ENCODE assay signal across 8 cellular contexts in genomic region chr16:20898938-20899502, GRCh38. TPM values are rescaled to one million over a fixed set of nuclear protein-coding genes. Genes with fewer than 3 reads are reported as not detected.
DNase-seq lines count a peak whose midpoint lies in the region; TF ChIP-seq lines count a peak whose summit lies in the region.

No MANE protein-coding gene starts in this region.

- H3F3A ChIP-seq in PC-9 (ENCODE audit: insufficient read depth, low read depth): peaks cover 31% of the 10 kb centered on the region

- H2AFZ ChIP-seq in PC-9: 0 out of 2 replicates have a peak overlapping the region, but pooled peaks have one; percentile 44

- H4K20me1 ChIP-seq in PC-9 (ENCODE audit: insufficient read depth): peaks cover 7% of the 10 kb centered on the region; the same call in 1 of the 2 replicates

- TSS peak; percentile 32 for BruUV-seq in PC-9 (replicated peaks; lab: Mats Ljungman, UMichigan)

- H3K4me1 Mint-ChIP-seq in CD4-positive, alpha-beta memory T cell: peaks cover 36 to 63% (median 48%) of the 10 kb centered on the region in 4 donors
- H3K4me1 Mint-ChIP-seq in endothelial cell (ENCODE audit: unreplicated experiment): peaks cover 55% of the 10 kb centered on the region

- H3K4me3 ChIP-seq in CD4-positive, alpha-beta memory T cell (ENCODE audit: low read length in 2 of 2): peak overlapping the region; percentile 61 to 91
- H3K4me3 ChIP-seq in PC-9: peak overlapping the region; percentile 84
- H3K4me3 ChIP-seq in neutrophil (ENCODE audit: low read depth in 1 of 2, low read length in 1 of 2): peak overlapping the region; percentile 88 to 92

- TF ChIP-seq CTCF in PC-9 (conservative IDR thresholded peaks at IDR 0.05) (no peak), endothelial cell (IDR thresholded peaks at IDR 0.05; ENCODE audit: unreplicated experiment) (no peak), neutrophil (IDR thresholded peaks at IDR 0.05) (no peak)

- peaks cover 0 to 25% of the 10 kb centered on the region in 2 donors for H3K36me3 Mint-ChIP-seq in CD4-positive, alpha-beta memory T cell
- H3K36me3 Mint-ChIP-seq in endothelial cell (ENCODE audit: low read depth, unreplicated experiment): no peaks in the 10 kb centered on the region

- no peaks in the 10 kb centered on the region for H3K9me3 Mint-ChIP-seq in CD4-positive, alpha-beta memory T cell
- H3K9me3 Mint-ChIP-seq in endothelial cell (ENCODE audit: unreplicated experiment): no peaks in the 10 kb centered on the region

- intact Hi-C loops in CD4-positive, alpha-beta memory T cell (cut with micrococcal nuclease): no loop called here
- intact Hi-C loops in PC-9 (cut with micrococcal nuclease; ENCODE audit: unreplicated experiment): loop anchor here (1.0 kb wide), 1 partner anchor 48 kb away; no protein-coding TSS in a partner anchor

- POLR2A ChIA-PET in CD4-positive, alpha-beta memory T cell (lab: Charles Lee; ENCODE audit: partially characterized antibody): interaction anchor here (1.1 to 3.2 kb wide), 5 partner anchors 12 to 259 kb away, joined by 3 to 30 read pairs (median 8); partner anchors contain the start of genes LDAF1 and THUMPD1
- POLR2A ChIA-PET in PC-9 (lab: Charles Lee; ENCODE audit: unreplicated experiment): interaction anchor here (0.6 kb wide), 1 partner anchor 15 kb away, joined by 3 read pairs; no protein-coding TSS in a partner anchor

- H3K36me3 ChIP-seq in CD4-positive, alpha-beta memory T cell (ENCODE audit: insufficient read depth, low read length): no peaks in the 10 kb centered on the region
- H3K36me3 ChIP-seq in PC-9 (ENCODE audit: low read depth): peaks cover 34% of the 10 kb centered on the region; the same call in 1 of the 2 replicates
- H3K36me3 ChIP-seq in neutrophil: peaks cover 6% of the 10 kb centered on the region

- H3K27me3 ChIP-seq in CD4-positive, alpha-beta memory T cell (ENCODE audit: insufficient read depth, low read length): no peaks in the 10 kb centered on the region
- no peaks in the 10 kb centered on the region for H3K27me3 ChIP-seq in PC-9 (ENCODE audit: insufficient read depth, low read depth)
- no peaks in the 10 kb centered on the region for H3K27me3 ChIP-seq in neutrophil

- CTCF ChIA-PET in CD4-positive, alpha-beta memory T cell (lab: Charles Lee; ENCODE audit: partially characterized antibody): interaction anchor here (0.6 to 4.3 kb wide), 2 partner anchors 18 to 25 kb away, joined by 3 to 26 read pairs; no protein-coding TSS in a partner anchor
- CTCF ChIA-PET in PC-9 (lab: Charles Lee): no interaction called here

- H3K27ac Mint-ChIP-seq in CD4-positive, alpha-beta memory T cell: peak overlapping the region; percentile 94 to 99 (median 97)
- H3K27ac Mint-ChIP-seq in endothelial cell (ENCODE audit: unreplicated experiment): peak overlapping the region; percentile 80

- no peaks in the 10 kb centered on the region for H3K27me3 Mint-ChIP-seq in CD4-positive, alpha-beta memory T cell
- H3K27me3 Mint-ChIP-seq in endothelial cell (ENCODE audit: unreplicated experiment): peaks cover 6% of the 10 kb centered on the region

- H3K9me2 ChIP-seq in PC-9 (ENCODE audit: insufficient read depth): no peaks in the 10 kb centered on the region

- H3K4me2 ChIP-seq in PC-9: peak overlapping the region; percentile 96

- peaks cover 44% of the 10 kb centered on the region for H3K4me1 ChIP-seq in CD4-positive, alpha-beta memory T cell (ENCODE audit: insufficient read depth, low read length)
- H3K4me1 ChIP-seq in PC-9 (replicated peaks; ENCODE audit: insufficient read depth) (peaks cover 51% of the 10 kb centered on the region), neutrophil (ENCODE audit: control insufficient read depth in 1 of 2, insufficient read depth in 1 of 2, low read depth in 1 of 2, low read length in 1 of 2) (peaks cover 36 to 41% of the 10 kb centered on the region in 2 experiments)

- H3K4me3 Mint-ChIP-seq in CD4-positive, alpha-beta memory T cell: peak overlapping the region; percentile 93 to 99 (median 94)
- H3K4me3 Mint-ChIP-seq in endothelial cell (ENCODE audit: unreplicated experiment): peak overlapping the region; percentile 94

- H3K27ac ChIP-seq in CD4-positive, alpha-beta memory T cell (ENCODE audit: low read depth, low read length): peak overlapping the region; percentile 88
- H3K27ac ChIP-seq in PC-9 (peak overlapping the region; percentile 99), neutrophil (peak overlapping the region; percentile 97)

- no peaks in the 10 kb centered on the region for H3K9me3 ChIP-seq in CD4-positive, alpha-beta memory T cell (ENCODE audit: control insufficient read depth in 1 of 2, low read length in 2 of 2)
- H3K9me3 ChIP-seq in PC-9 (ENCODE audit: insufficient read depth, low read depth): no peaks in the 10 kb centered on the region
- no peaks in the 10 kb centered on the region for H3K9me3 ChIP-seq in neutrophil

- peaks cover 88% of the 10 kb centered on the region for H3K79me2 ChIP-seq in PC-9 (ENCODE audit: low read depth)

- no peak for DNase-seq in CD4-positive, alpha-beta memory T cell
- DNase-seq in PC-9 (peak in 1 of 2 experiments; percentile 50), endothelial cell (ENCODE audit: low spot score) (no peak), GF-D8 (lab: John Stamatoyannopoulos, UW) (no peak), GM19238 (ENCODE audit: insufficient read length, low spot score) (no peak), NCI-H526 (lab: John Stamatoyannopoulos, UW) (no peak), COLO668 (lab: John Stamatoyannopoulos, UW; ENCODE audit: unreplicated experiment) (no peak)

RNA-seq across cellular contexts. Expression of gene DCUN1D3, which starts 1.1 kb away (rescaled TPM):
- total RNA-seq in CD4-positive, alpha-beta memory T cell: 1 to 10 TPM; 6.2 to 7.5 TPM
- polyA plus RNA-seq in CD4-positive, alpha-beta memory T cell: 1 to 10 TPM in 1 of 2 donors, under 1 TPM in 1; 0.11 to 1.1 TPM
- total RNA-seq in PC-9 (2021) (11.8 and 14.6 TPM in 2 replicates), endothelial cell (ENCODE audit: unreplicated experiment) (17.2 TPM)

RNA-seq across cellular contexts. Expression of gene LYRM1, which starts 1.6 kb away (rescaled TPM):
- 10 to 100 TPM; 25.8 to 27.4 TPM for total RNA-seq in CD4-positive, alpha-beta memory T cell
- polyA plus RNA-seq in CD4-positive, alpha-beta memory T cell: 10 to 100 TPM; 42.0 to 54.3 TPM
- total RNA-seq in PC-9 (2021): 32.2 and 51.7 TPM in 2 replicates
- 14.0 TPM for total RNA-seq in endothelial cell (ENCODE audit: unreplicated experiment)
